Comparison of ENCODE assay signal across 16 cellular contexts in genomic region chr10:115018185-115018931, GRCh38.
DNase-seq lines count a peak whose midpoint lies in the region; ATAC-seq, FAIRE-seq and TF ChIP-seq lines count a peak whose summit lies in the region.
"Had no signal": no experiment of that assay in that cellular context is flagged by ENCODE, and none has a peak within 500 bp of the region (broad histone marks: within the 10 kb centered on the region; RNA-seq: fewer than 3 reads in every experiment).

No MANE protein-coding gene starts in this region.

- POLR2A ChIA-PET in OCI-LY7 (lab: Charles Lee): interaction anchor here (0.9 to 1.1 kb wide), 2 partner anchors 12 to 37 kb away, joined by 3 to 4 read pairs; no protein-coding TSS in a partner anchor
- POLR2A ChIA-PET in H1 (lab: Charles Lee; ENCODE audit: partially characterized antibody): no interaction called here

- H2BK20ac ChIP-seq in H1 (ENCODE audit: low read length): no peak overlapping the region

- H3K9me3 Mint-ChIP-seq in GM23338: no peaks in the 10 kb centered on the region
- H3K9me3 Mint-ChIP-seq: CD4-positive, alpha-beta T cell; H9 had no signal

- no peak overlapping the region for H3K9ac ChIP-seq in H1 (replicated peaks in 1 of 4; ENCODE audit: extremely low read depth in 1 of 4, low read depth in 3 of 4, low read length in 3 of 4)

- H3K27me3 ChIP-seq in GM23338 (ENCODE audit: insufficient read depth) (no peaks in the 10 kb centered on the region), H1 (replicated peaks in 1 of 4; ENCODE audit: control insufficient read depth in 3 of 4, extremely low read depth in 1 of 4, insufficient read depth in 3 of 4, low read length in 3 of 4) (no peaks in the 10 kb centered on the region), lower lobe of right lung (ENCODE audit: low read depth) (no peaks in the 10 kb centered on the region), pancreas (no peaks in the 10 kb centered on the region)
- H3K27me3 ChIP-seq: BE2C had no signal

- H3K56ac ChIP-seq in H1 (replicated peaks; ENCODE audit: insufficient read length, low read depth, low read length): no peak overlapping the region

- H4K20me1 ChIP-seq in GM23338 (replicated peaks; ENCODE audit: insufficient read depth): no peaks in the 10 kb centered on the region
- H4K20me1 ChIP-seq in OCI-LY7 (ENCODE audit: insufficient read depth, low read length): no peaks in the 10 kb centered on the region
- no peaks in the 10 kb centered on the region for H4K20me1 ChIP-seq in H1 (replicated peaks in 1 of 2; ENCODE audit: control insufficient read depth in 1 of 2, insufficient read depth in 2 of 2, low read length in 2 of 2)

- no peak for TF ChIP-seq CTCF in GM23338 (conservative IDR thresholded peaks at IDR 0.05; ENCODE audit: low read depth in 2 of 2)
- no peak for TF ChIP-seq CTCF in OCI-LY7 (conservative IDR thresholded peaks at IDR 0.05; ENCODE audit: low read length)
- TF ChIP-seq CTCF in H1 (IDR thresholded peaks at IDR 0.05; ENCODE audit: control extremely low read depth in 1 of 3, insufficient read depth in 1 of 3, low read depth in 1 of 3, low read length in 3 of 3): no peak
- TF ChIP-seq CTCF in lower lobe of right lung (IDR thresholded peaks at IDR 0.05): no peak
- no peak for TF ChIP-seq CTCF in pancreas (IDR thresholded peaks at IDR 0.05)

- H2AFZ ChIP-seq in GM23338 (no peak overlapping the region), OCI-LY7 (ENCODE audit: low read length) (peak overlapping the region; percentile 29; the same call in 1 of the 2 replicates), H1 (ENCODE audit: low read length) (no peak overlapping the region)

- no peak overlapping the region for H2BK12ac ChIP-seq in H1 (ENCODE audit: low read depth, low read length)

- H2BK120ac ChIP-seq in H1 (replicated peaks; ENCODE audit: low read depth, low read length): no peak overlapping the region

- H4K91ac ChIP-seq in H1 (replicated peaks; ENCODE audit: insufficient read length, low read length): no peak overlapping the region

- 91% methylated on average over 9 of the region's 9 CpGs; no CpG with 5 or more reads in 1 of the 2 experiments for WGBS in H1 (ENCODE audit: extremely low coverage in 1 of 2, insufficient coverage in 1 of 2, insufficient read length in 1 of 2, insufficient replicate concordance in 2 of 2, low coverage in 1 of 2, low lambda C conversion rate in 2 of 2, missing lambda C conversion rate in 1 of 2), 2 experiments
- WGBS in pancreas, 2 donors: 84% methylated on average over 9 of the region's 9 CpGs

- H3K18ac ChIP-seq in H1 (ENCODE audit: extremely low read depth, low read length): no peak overlapping the region

- H4K8ac ChIP-seq in H1 (ENCODE audit: extremely low read depth, insufficient read depth, low read length): no peak overlapping the region

- H3K27ac Mint-ChIP-seq in GM23338: no peak overlapping the region
- H3K27ac Mint-ChIP-seq: CD4-positive, alpha-beta T cell; H9 had no signal

- H3K4me1 Mint-ChIP-seq in GM23338: peaks cover 10% of the 10 kb centered on the region

- H3K4me1 ChIP-seq in GM23338 (ENCODE audit: insufficient read depth) (peaks cover 8% of the 10 kb centered on the region), OCI-LY7 (ENCODE audit: insufficient read depth, low read length, poor library complexity, severe bottlenecking) (no peaks in the 10 kb centered on the region), H1 (replicated peaks in 1 of 4; ENCODE audit: control insufficient read depth in 3 of 4, insufficient read depth in 4 of 4, low read length in 3 of 4) (peaks cover 0 to 3% (median 1%) of the 10 kb centered on the region in 4 experiments; a peak in 1 of 7 replicates), lower lobe of right lung (no peaks in the 10 kb centered on the region), pancreas (no peaks in the 10 kb centered on the region)
- H3K4me1 ChIP-seq: BE2C, Caco-2 had no signal

- H3K79me1 ChIP-seq in H1 (ENCODE audit: low read depth, low read length): no peaks in the 10 kb centered on the region

- H3K4me2 ChIP-seq in GM23338 (no peak overlapping the region), OCI-LY7 (ENCODE audit: low read length) (no peak overlapping the region), H1 (ENCODE audit: insufficient read depth in 1 of 2, low read depth in 2 of 2, low read length in 2 of 2) (no peak overlapping the region)

- H3F3A ChIP-seq in GM23338 (replicated peaks; ENCODE audit: low read depth): no peaks in the 10 kb centered on the region

- H3K79me2 ChIP-seq in GM23338 (replicated peaks; ENCODE audit: insufficient read depth): no peaks in the 10 kb centered on the region
- no peaks in the 10 kb centered on the region for H3K79me2 ChIP-seq in OCI-LY7 (ENCODE audit: insufficient read depth, low read depth, low read length)
- no peaks in the 10 kb centered on the region for H3K79me2 ChIP-seq in H1 (ENCODE audit: control insufficient read depth in 1 of 2, insufficient read depth in 2 of 2, low read length in 2 of 2)

- H3K23me2 ChIP-seq in H1 (ENCODE audit: low read depth, low read length): no peaks in the 10 kb centered on the region

- no peak overlapping the region for H3K4me3 Mint-ChIP-seq in GM23338
- H3K4me3 Mint-ChIP-seq: CD4-positive, alpha-beta T cell; H9 had no signal

- CTCF ChIA-PET in OCI-LY7 (lab: Charles Lee; ENCODE audit: unreplicated experiment): interaction anchor here (1.2 kb wide), 1 partner anchor 17 kb away, joined by 3 read pairs; no protein-coding TSS in a partner anchor
- CTCF ChIA-PET in H1 (lab: Charles Lee; ENCODE audit: partially characterized antibody): interaction anchor here (0.6 to 1.8 kb wide), 9 partner anchors 8 to 849 kb away, joined by 3 to 8 read pairs (median 4); no protein-coding TSS in a partner anchor

- H4K5ac ChIP-seq in H1 (ENCODE audit: insufficient read length, low read depth, low read length): no peak overlapping the region

- intact Hi-C loops in OCI-LY7 (cut with micrococcal nuclease; ENCODE audit: unreplicated experiment): no loop called here
- intact Hi-C loops in lower lobe of right lung (cut with DNase I): no loop called here
- intact Hi-C loops in pancreas (cut with DNase I): no loop called here

- 0 out of 2 replicates have a peak overlapping the region, but pooled peaks have one; percentile 22 for H2BK15ac ChIP-seq in H1 (ENCODE audit: low read length)

- no peak overlapping the region for H2BK5ac ChIP-seq in H1 (ENCODE audit: low read depth, low read length)

- no TSS peak for BruUV-seq in OCI-LY7 (replicated peaks; lab: Mats Ljungman, UMichigan)

- FAIRE-seq in H1 (lab: Jason Lieb, UNC): no peak
- no peak for FAIRE-seq in pancreas (lab: Jason Lieb, UNC)
- FAIRE-seq: A204.1, D721Med had no signal

- ATAC-seq in GM23338: no peak
- ATAC-seq in lower lobe of right lung: no peak
- ATAC-seq in pancreas: no peak

- H3K36me3 Mint-ChIP-seq in GM23338 (ENCODE audit: low read depth): no peaks in the 10 kb centered on the region

- H3K4ac ChIP-seq in H1 (replicated peaks; ENCODE audit: insufficient read length, low read depth, low read length): no peak overlapping the region

- H3K9me3 ChIP-seq in OCI-LY7 (ENCODE audit: low read length): no peaks in the 10 kb centered on the region
- no peaks in the 10 kb centered on the region for H3K9me3 ChIP-seq in H1 (ENCODE audit: insufficient read depth in 2 of 2, low read depth in 1 of 2, low read length in 1 of 2)
- H3K9me3 ChIP-seq in lower lobe of right lung: no peaks in the 10 kb centered on the region
- no peaks in the 10 kb centered on the region for H3K9me3 ChIP-seq in pancreas
- H3K9me3 ChIP-seq: BE2C, Caco-2 had no signal

- H3K4me3 ChIP-seq in GM23338 (no peak overlapping the region), OCI-LY7 (ENCODE audit: low read depth, low read length, poor library complexity, severe bottlenecking) (no peak overlapping the region), H1 (ENCODE audit: extremely low read depth in 1 of 4, insufficient read depth in 2 of 4, low read depth in 3 of 4, low read length in 4 of 4) (no peak overlapping the region), lower lobe of right lung (no peak overlapping the region), pancreas (no peak overlapping the region)

- H3K27me3 Mint-ChIP-seq in GM23338 (ENCODE audit: insufficient read depth, low read depth, poor library complexity): peaks cover 1% of the 10 kb centered on the region

- no peak for TF ChIP-seq RAD21 in H1 (IDR thresholded peaks at IDR 0.05 in 1 of 2, conservative IDR thresholded peaks at IDR 0.05 in 1 of 2; ENCODE audit: low read depth in 2 of 2, low read length in 2 of 2)

- no peak for TF ChIP-seq EP300 in H1 (IDR thresholded peaks at IDR 0.05; ENCODE audit: borderline replicate concordance in 1 of 2, low read depth in 2 of 2, low read length in 2 of 2)

- H3K27ac ChIP-seq in GM23338 (ENCODE audit: low read depth): no peak overlapping the region
- H3K27ac ChIP-seq in OCI-LY7 (ENCODE audit: low read depth, low read length, poor library complexity, severe bottlenecking): no peak overlapping the region
- no peak overlapping the region for H3K27ac ChIP-seq in H1 (ENCODE audit: low read depth, low read length)
- H3K27ac ChIP-seq in lower lobe of right lung: no peak overlapping the region
- H3K27ac ChIP-seq in pancreas: no peak overlapping the region
- H3K27ac ChIP-seq: C4-2B had no signal

- 0 out of 2 replicates have a peak, but pooled peaks cover 2% of the 10 kb centered on the region for H3K9me2 ChIP-seq in GM23338 (ENCODE audit: insufficient read depth)
- no peaks in the 10 kb centered on the region for H3K9me2 ChIP-seq in OCI-LY7 (ENCODE audit: insufficient read depth, low read length)

- TF ChIP-seq POLR2A in H1 (IDR thresholded peaks at IDR 0.05; ENCODE audit: control extremely low read depth in 1 of 2, low read depth in 2 of 2, low read length in 2 of 2): no peak

- H3K36me3 ChIP-seq in GM23338 (ENCODE audit: insufficient read depth) (no peaks in the 10 kb centered on the region), OCI-LY7 (ENCODE audit: insufficient read depth, low read length) (no peaks in the 10 kb centered on the region), H1 (ENCODE audit: control insufficient read depth in 2 of 4, insufficient read depth in 4 of 4, low read length in 3 of 4) (no peaks in the 10 kb centered on the region), lower lobe of right lung (no peaks in the 10 kb centered on the region), pancreas (no peaks in the 10 kb centered on the region)
- H3K36me3 ChIP-seq: BE2C had no signal

- H3K14ac ChIP-seq in H1 (ENCODE audit: insufficient read length): no peak overlapping the region

- no peak overlapping the region for H3K23ac ChIP-seq in H1 (ENCODE audit: insufficient read length)

- DNase-seq in GM23338 (ENCODE audit: low spot score): no peak
- DNase-seq in OCI-LY7 (ENCODE audit: low spot score): no peak
- DNase-seq in H1 (ENCODE audit: low read depth in 1 of 2, low spot score in 2 of 2): peak in 1 of 2 experiments; percentile 27
- DNase-seq in DMS79 treated with DMSO at 0.1 percent for 48 hours (lab: John Stamatoyannopoulos, UW): no peak
- no peak for DNase-seq in lower lobe of right lung
- no peak for DNase-seq in pancreas
- DNase-seq: ACHN; BE2C; Caco-2; CD4-positive, alpha-beta T cell; GDM1; GOT3; H9 had no signal

- H2AK5ac ChIP-seq in H1 (ENCODE audit: low read depth, low read length): no peak overlapping the region

TF ChIP-seq in GM23338, 12 proteins besides CTCF, POLR2A, EP300 and RAD21 (continues in another document):
- TF ChIP-seq ZNF331 (CRISPR knock-in tag; IDR thresholded peaks at IDR 0.05; ENCODE audit: low read depth): peak; percentile 76

TF ChIP-seq in H1, 55 proteins besides CTCF, POLR2A, EP300 and RAD21 (continues in another document):
- TF ChIP-seq FOSL1 (IDR thresholded peaks at IDR 0.05; ENCODE audit: insufficient read depth, low read depth, low read length): no peak
